In the genomic region with DNA sequence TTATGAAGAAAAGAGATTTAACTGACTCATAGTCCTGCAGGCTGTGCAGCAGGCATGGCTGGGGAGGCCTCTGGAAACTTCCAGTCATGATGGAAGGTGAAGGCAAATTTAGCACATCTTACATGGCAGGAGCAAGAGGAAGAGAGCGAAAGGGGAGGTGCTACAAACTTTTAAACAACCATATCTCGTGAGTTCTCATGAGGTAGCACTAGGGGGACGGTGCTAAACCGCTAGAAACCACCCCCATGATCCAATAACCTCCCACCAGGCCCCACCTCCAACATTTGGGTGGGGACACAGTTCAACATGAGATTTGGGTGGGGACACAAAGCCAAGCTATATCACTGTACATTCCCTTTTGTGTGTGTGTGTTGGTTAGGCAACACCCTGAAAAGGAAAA, we compare ENCODE assay signal across 23 cellular contexts.
DNase-seq lines count a peak whose midpoint lies in the region; ATAC-seq lines count a peak whose summit lies in the region.
"Had no signal": no experiment of that assay in that cellular context is flagged by ENCODE, and none has a peak within 500 bp of the region (broad histone marks: within the 10 kb centered on the region; RNA-seq: fewer than 3 reads in every experiment).

No MANE protein-coding gene starts in this region.

- H3K36me3 Mint-ChIP-seq in activated CD4-positive, alpha-beta T cell treated with anti-CD3 and anti-CD28 coated beads, Interleukin-2, amount 10 ng/mL, durations not matched to agents 7 days and 5 days (ENCODE audit: low read depth), result peaks cover 22% of the 10 kb centered on the region
- peaks cover 20% of the 10 kb centered on the region for H3K36me3 Mint-ChIP-seq in activated CD4-positive, alpha-beta T cell treated with anti-CD3 and anti-CD28 coated beads, Interleukin-2, amount 10 ng/mL, durations not matched to agents 24 days and 14 days (ENCODE audit: low read depth)
- peaks cover 40% of the 10 kb centered on the region for H3K36me3 Mint-ChIP-seq in stimulated activated naive CD8-positive, alpha-beta T cell treated with anti-CD3 and anti-CD28 coated beads, Interleukin-15, Interleukin-2, amounts not matched to agents 100 ng/mL and 50 ng/mL, for 24 hours (ENCODE audit: low read depth)
- peaks cover 12% of the 10 kb centered on the region for H3K36me3 Mint-ChIP-seq in memory B cell
- peaks cover 40% of the 10 kb centered on the region for H3K36me3 Mint-ChIP-seq in activated T-cell treated with anti-CD3 and anti-CD28 coated beads, Interleukin-2, amount 50 U/mL, for 24 hours (ENCODE audit: low read depth)

- POLR2A ChIA-PET in activated CD4-positive, alpha-beta T cell treated with anti-CD3 and anti-CD28 coated beads, Interleukin-2, amount 10 ng/mL, durations not matched to agents 7 days and 5 days (lab: Charles Lee), result no interaction called here

- intact Hi-C loops in activated CD4-positive, alpha-beta T cell treated with anti-CD3 and anti-CD28 coated beads, Interleukin-2, amount 10 ng/mL, durations not matched to agents 24 days and 14 days (cut with micrococcal nuclease), result no loop called here

- no peak overlapping the region for H3K4me3 Mint-ChIP-seq in activated CD4-positive, alpha-beta T cell treated with anti-CD3 and anti-CD28 coated beads, Interleukin-2, amount 10 ng/mL, durations not matched to agents 7 days and 5 days
- H3K4me3 Mint-ChIP-seq in activated CD4-positive, alpha-beta T cell treated with anti-CD3 and anti-CD28 coated beads, Interleukin-2, amount 10 ng/mL, durations not matched to agents 24 days and 14 days, result no peak overlapping the region
- H3K4me3 Mint-ChIP-seq in stimulated activated naive CD8-positive, alpha-beta T cell treated with anti-CD3 and anti-CD28 coated beads, Interleukin-15, Interleukin-2, amounts not matched to agents 100 ng/mL and 50 ng/mL, for 24 hours, result no peak overlapping the region
- H3K4me3 Mint-ChIP-seq in memory B cell, result no peak overlapping the region
- no peak overlapping the region for H3K4me3 Mint-ChIP-seq in activated T-cell treated with anti-CD3 and anti-CD28 coated beads, Interleukin-2, amount 50 U/mL, for 24 hours
- H3K4me3 Mint-ChIP-seq: CD14-positive monocyte; CD4-positive, alpha-beta memory T cell; CD4-positive, CD25-positive, alpha-beta regulatory T cell; CD8-positive, alpha-beta memory T cell had no signal

- DNase-seq in activated CD4-positive, alpha-beta T cell treated with anti-CD3 and anti-CD28 coated beads, Interleukin-2, amount 10 ng/mL, durations not matched to agents 7 days and 5 days, result no peak
- no peak for DNase-seq in activated CD4-positive, alpha-beta T cell treated with anti-CD3 and anti-CD28 coated beads, Interleukin-2, amount 10 ng/mL, durations not matched to agents 24 days and 14 days
- DNase-seq in stimulated activated naive CD8-positive, alpha-beta T cell treated with anti-CD3 and anti-CD28 coated beads, Interleukin-15, Interleukin-2, amounts not matched to agents 100 U/mL and 50 U/mL, for 24 hours, result no peak
- DNase-seq in memory B cell (ENCODE audit: low spot score in 2 of 2) (no peak), GM03348 (ENCODE audit: low spot score) (no peak)
- DNase-seq in activated T-cell treated with anti-CD3 and anti-CD28 coated beads, Interleukin-2, amount 50 U/mL, for 24 hours, result no peak
- DNase-seq: 8988T; ACHN; BE2C; C1 segment of cervical spinal cord; CD4-positive, alpha-beta memory T cell; CD4-positive, CD25-positive, alpha-beta regulatory T cell; CD8-positive, alpha-beta memory T cell; COR-L47; DMS 273 treated with DMSO at 0.1 percent for 48 hours; DMS153; DMS53; DMS79; DND-41; EL; GDM1 had no signal

- no peaks in the 10 kb centered on the region for H3K4me1 Mint-ChIP-seq in activated CD4-positive, alpha-beta T cell treated with anti-CD3 and anti-CD28 coated beads, Interleukin-2, amount 10 ng/mL, durations not matched to agents 7 days and 5 days
- H3K4me1 Mint-ChIP-seq in activated CD4-positive, alpha-beta T cell treated with anti-CD3 and anti-CD28 coated beads, Interleukin-2, amount 10 ng/mL, durations not matched to agents 24 days and 14 days, result peaks cover 2% of the 10 kb centered on the region
- peaks cover 15% of the 10 kb centered on the region for H3K4me1 Mint-ChIP-seq in stimulated activated naive CD8-positive, alpha-beta T cell treated with anti-CD3 and anti-CD28 coated beads, Interleukin-15, Interleukin-2, amounts not matched to agents 100 ng/mL and 50 ng/mL, for 24 hours (ENCODE audit: low read depth)
- H3K4me1 Mint-ChIP-seq in memory B cell, result peaks cover 2% of the 10 kb centered on the region
- peaks cover 29% of the 10 kb centered on the region for H3K4me1 Mint-ChIP-seq in activated T-cell treated with anti-CD3 and anti-CD28 coated beads, Interleukin-2, amount 50 U/mL, for 24 hours (ENCODE audit: low read depth)
- H3K4me1 Mint-ChIP-seq: CD14-positive monocyte had no signal

- ATAC-seq in stimulated activated naive CD8-positive, alpha-beta T cell treated with anti-CD3 and anti-CD28 coated beads, Interleukin-15, Interleukin-2, amounts not matched to agents 100 U/mL and 50 U/mL, for 24 hours, result no peak
- no peak for ATAC-seq in memory B cell (ENCODE audit: low read depth)

- CTCF ChIA-PET in activated CD4-positive, alpha-beta T cell treated with anti-CD3 and anti-CD28 coated beads, Interleukin-2, amount 10 ng/mL, durations not matched to agents 7 days and 5 days (lab: Charles Lee), result no interaction called here

- peaks cover 2% of the 10 kb centered on the region for H3K9me3 Mint-ChIP-seq in activated CD4-positive, alpha-beta T cell treated with anti-CD3 and anti-CD28 coated beads, Interleukin-2, amount 10 ng/mL, durations not matched to agents 7 days and 5 days
- peaks cover 3% of the 10 kb centered on the region for H3K9me3 Mint-ChIP-seq in activated CD4-positive, alpha-beta T cell treated with anti-CD3 and anti-CD28 coated beads, Interleukin-2, amount 10 ng/mL, durations not matched to agents 24 days and 14 days
- no peaks in the 10 kb centered on the region for H3K9me3 Mint-ChIP-seq in stimulated activated naive CD8-positive, alpha-beta T cell treated with anti-CD3 and anti-CD28 coated beads, Interleukin-15, Interleukin-2, amounts not matched to agents 100 ng/mL and 50 ng/mL, for 24 hours
- no peaks in the 10 kb centered on the region for H3K9me3 Mint-ChIP-seq in memory B cell
- no peaks in the 10 kb centered on the region for H3K9me3 Mint-ChIP-seq in activated T-cell treated with anti-CD3 and anti-CD28 coated beads, Interleukin-2, amount 50 U/mL, for 24 hours
- H3K9me3 Mint-ChIP-seq: CD8-positive, alpha-beta memory T cell had no signal

- H3K27me3 Mint-ChIP-seq in activated CD4-positive, alpha-beta T cell treated with anti-CD3 and anti-CD28 coated beads, Interleukin-2, amount 10 ng/mL, durations not matched to agents 7 days and 5 days, result no peaks in the 10 kb centered on the region
- no peaks in the 10 kb centered on the region for H3K27me3 Mint-ChIP-seq in activated CD4-positive, alpha-beta T cell treated with anti-CD3 and anti-CD28 coated beads, Interleukin-2, amount 10 ng/mL, durations not matched to agents 24 days and 14 days
- H3K27me3 Mint-ChIP-seq in stimulated activated naive CD8-positive, alpha-beta T cell treated with anti-CD3 and anti-CD28 coated beads, Interleukin-15, Interleukin-2, amounts not matched to agents 100 ng/mL and 50 ng/mL, for 24 hours, result no peaks in the 10 kb centered on the region
- no peaks in the 10 kb centered on the region for H3K27me3 Mint-ChIP-seq in memory B cell
- no peaks in the 10 kb centered on the region for H3K27me3 Mint-ChIP-seq in activated T-cell treated with anti-CD3 and anti-CD28 coated beads, Interleukin-2, amount 50 U/mL, for 24 hours
- H3K27me3 Mint-ChIP-seq: CD4-positive, alpha-beta memory T cell; CD4-positive, CD25-positive, alpha-beta regulatory T cell; CD8-positive, alpha-beta memory T cell had no signal

- peak overlapping the region; percentile 72 for H3K27ac Mint-ChIP-seq in activated CD4-positive, alpha-beta T cell treated with anti-CD3 and anti-CD28 coated beads, Interleukin-2, amount 10 ng/mL, durations not matched to agents 7 days and 5 days
- no peak overlapping the region for H3K27ac Mint-ChIP-seq in activated CD4-positive, alpha-beta T cell treated with anti-CD3 and anti-CD28 coated beads, Interleukin-2, amount 10 ng/mL, durations not matched to agents 24 days and 14 days
- H3K27ac Mint-ChIP-seq in stimulated activated naive CD8-positive, alpha-beta T cell treated with anti-CD3 and anti-CD28 coated beads, Interleukin-15, Interleukin-2, amounts not matched to agents 100 ng/mL and 50 ng/mL, for 24 hours, result peak overlapping the region; percentile 6
- peak overlapping the region; percentile 26 for H3K27ac Mint-ChIP-seq in memory B cell
- H3K27ac Mint-ChIP-seq in activated T-cell treated with anti-CD3 and anti-CD28 coated beads, Interleukin-2, amount 50 U/mL, for 24 hours, result no peak overlapping the region
- H3K27ac Mint-ChIP-seq: CD14-positive monocyte; CD4-positive, CD25-positive, alpha-beta regulatory T cell; CD8-positive, alpha-beta memory T cell had no signal

Comparison
In these comparisons a context has a peak if more than half of its experiments do, and no peak if none do; other contexts are left out.
1. H3K27ac Mint-ChIP-seq: peak in activated CD4-positive, alpha-beta T cell treated with anti-CD3 and anti-CD28 coated beads, Interleukin-2, amount 10 ng/mL, durations not matched to agents 7 days and 5 days (single experiment), stimulated activated naive CD8-positive, alpha-beta T cell treated with anti-CD3 and anti-CD28 coated beads, Interleukin-15, Interleukin-2, amounts not matched to agents 100 ng/mL and 50 ng/mL, for 24 hours (single experiment) and memory B cell (single experiment); none in activated CD4-positive, alpha-beta T cell treated with anti-CD3 and anti-CD28 coated beads, Interleukin-2, amount 10 ng/mL, durations not matched to agents 24 days and 14 days (single experiment) and activated T-cell treated with anti-CD3 and anti-CD28 coated beads, Interleukin-2, amount 50 U/mL, for 24 hours (single experiment).